Comparison of ENCODE assay signal across 8 cellular contexts in genomic region chr13:45511310-45512147, GRCh38. TPM values are rescaled to one million over a fixed set of nuclear protein-coding genes. Genes with fewer than 3 reads are reported as not detected.
DNase-seq lines count a peak whose midpoint lies in the region; ATAC-seq, FAIRE-seq and TF ChIP-seq lines count a peak whose summit lies in the region.

No MANE protein-coding gene starts in this region.

- H3K27ac ChIP-seq in Karpas-422 (ENCODE audit: low read length) (no peak overlapping the region), PC-3 (ENCODE audit: low read length) (peak overlapping the region; percentile 94), mammary epithelial cell (ENCODE audit: insufficient read depth, low read depth, low read length) (peak overlapping the region; percentile 90), keratinocyte (ENCODE audit: control insufficient read depth, insufficient read depth, low read length) (peak overlapping the region; percentile 37), stomach (peak overlapping the region in 2 of 5 donors; percentile 1 to 14)

- in situ Hi-C loops in mammary epithelial cell (cut with MboI; ENCODE audit: low sequenced_read_pairs in 2 of 2) = no loop called here

- dilution Hi-C loops in mammary epithelial cell (cut with HindIII; ENCODE audit: low sequenced_read_pairs) (no loop called here), keratinocyte (cut with MboI; ENCODE audit: extremely low pct_ligation_motif_present, low sequenced_read_pairs) (no loop called here)

- BruUV-seq in PC-3 (replicated peaks; lab: Mats Ljungman, UMichigan) (TSS peak; percentile 44), mammary epithelial cell (replicated peaks; lab: Mats Ljungman, UMichigan) (TSS peak; percentile 77)

- DNase-seq in stimulated activated CD4-positive, alpha-beta T cell treated with anti-CD3 and anti-CD28 coated beads, Interleukin-2, amount 100 ng/mL, for 4 hours (ENCODE audit: low read depth) = peak; percentile 10
- DNase-seq in stimulated activated CD4-positive, alpha-beta T cell treated with anti-CD3 and anti-CD28 coated beads, Interleukin-15, amount 100 ng/mL, for 24 hours = no peak
- DNase-seq in Karpas-422 = peak; percentile 83
- peak; percentile 77 for DNase-seq in PC-3
- peak; percentile 69 for DNase-seq in mammary epithelial cell
- peak; percentile 33 for DNase-seq in keratinocyte (ENCODE audit: low read depth, low spot score)
- no peak for DNase-seq in stomach

- H3K4me2 ChIP-seq in Karpas-422 (ENCODE audit: low read depth, low read length, poor library complexity, severe bottlenecking) (no peak overlapping the region), PC-3 (ENCODE audit: low read length) (peak overlapping the region; percentile 70), mammary epithelial cell (ENCODE audit: insufficient read depth, low read depth, low read length) (peak overlapping the region; percentile 19), keratinocyte (ENCODE audit: control insufficient read depth, extremely low read depth, insufficient read depth, low read depth, low read length) (peak overlapping the region; percentile 25)

- H3K4me3 ChIP-seq in Karpas-422 (ENCODE audit: low read length) = no peak overlapping the region
- peak overlapping the region; percentile 28; the same call in 1 of the 2 replicates for H3K4me3 ChIP-seq in PC-3 (ENCODE audit: low read length)
- no peak overlapping the region for H3K4me3 ChIP-seq in mammary epithelial cell (replicated peaks in 1 of 3; ENCODE audit: insufficient read depth in 1 of 3, low read depth in 2 of 3, low read length in 3 of 3)
- no peak overlapping the region for H3K4me3 ChIP-seq in keratinocyte (ENCODE audit: control insufficient read depth in 2 of 3, extremely low read depth in 1 of 3, insufficient read depth in 2 of 3, low read depth in 1 of 3, low read length in 3 of 3)
- H3K4me3 ChIP-seq in stomach = no peak overlapping the region

- H4K20me1 ChIP-seq in Karpas-422 (ENCODE audit: insufficient read depth, low read depth, low read length) (no peaks in the 10 kb centered on the region), PC-3 (ENCODE audit: low read length) (no peaks in the 10 kb centered on the region), mammary epithelial cell (ENCODE audit: insufficient read depth, low read length) (no peaks in the 10 kb centered on the region), keratinocyte (ENCODE audit: control insufficient read depth, extremely low read depth, insufficient read depth, low read length) (no peaks in the 10 kb centered on the region)

- CTCF ChIA-PET in PC-3 (lab: Charles Lee) = no interaction called here
- CTCF ChIA-PET in mammary epithelial cell (lab: Charles Lee; ENCODE audit: low non-redundant PET) = no interaction called here

- peak; percentile 83 for TF ChIP-seq CTCF in PC-3 (conservative IDR thresholded peaks at IDR 0.05; ENCODE audit: low read depth, low read length)
- TF ChIP-seq CTCF in mammary epithelial cell (conservative IDR thresholded peaks at IDR 0.05 in 1 of 2, IDR thresholded peaks at IDR 0.05 in 1 of 2; ENCODE audit: extremely low read depth in 1 of 2, insufficient read depth in 1 of 2, low read depth in 1 of 2, low read length in 2 of 2) = peak; percentile 75 to 85
- TF ChIP-seq CTCF in keratinocyte (optimal IDR thresholded peaks at IDR 0.05 in 1 of 3, IDR thresholded peaks at IDR 0.05 in 1 of 3, conservative IDR thresholded peaks at IDR 0.05 in 1 of 3; ENCODE audit: extremely low read depth in 1 of 3, insufficient read depth in 2 of 3, low read length in 3 of 3) = peak; percentile 59 to 80 (median 60)
- peak in 6 of 7 experiments; percentile 53 to 93 (median 91) for TF ChIP-seq CTCF in stomach (IDR thresholded peaks at IDR 0.05)

- intact Hi-C loops in PC-3 (cut with micrococcal nuclease) (loop anchor here (1.0 kb wide), 1 partner anchor 207 kb away; no protein-coding TSS in a partner anchor), mammary epithelial cell (cut with micrococcal nuclease) (loop anchor here (1.0 kb wide), 2 partner anchors 74 to 810 kb away; no protein-coding TSS in a partner anchor), stomach (cut with DNase I; ENCODE audit: low total_unique reads) (no loop called here)

- H3K9ac ChIP-seq in Karpas-422 (ENCODE audit: low read length) = no peak overlapping the region
- H3K9ac ChIP-seq in PC-3 (ENCODE audit: low read length) = peak overlapping the region; percentile 58
- H3K9ac ChIP-seq in mammary epithelial cell (ENCODE audit: insufficient read depth, low read length) = peak overlapping the region; percentile 51
- H3K9ac ChIP-seq in keratinocyte (ENCODE audit: control insufficient read depth, extremely low read depth, insufficient read depth, low read length) = no peak overlapping the region

- no peak for TF ChIP-seq POLR2A in stomach (IDR thresholded peaks at IDR 0.05)

- H3K36me3 ChIP-seq in Karpas-422 (ENCODE audit: insufficient read depth, low read length) (peaks cover 18% of the 10 kb centered on the region; the same call in 1 of the 2 replicates), PC-3 (ENCODE audit: low read depth, low read length) (peaks cover 13% of the 10 kb centered on the region), mammary epithelial cell (ENCODE audit: insufficient read depth, low read length) (peaks cover 26% of the 10 kb centered on the region), keratinocyte (ENCODE audit: control insufficient read depth in 2 of 2, extremely low read depth in 1 of 2, insufficient read depth in 2 of 2, low read length in 2 of 2) (peaks cover 22 to 43% of the 10 kb centered on the region in 2 experiments), stomach (peaks cover 38 to 93% (median 93%) of the 10 kb centered on the region in 4 donors)

- H3K27me3 ChIP-seq in Karpas-422 (ENCODE audit: low read length) (no peaks in the 10 kb centered on the region), PC-3 (ENCODE audit: low read length) (no peaks in the 10 kb centered on the region), mammary epithelial cell (ENCODE audit: insufficient read depth, low read length) (no peaks in the 10 kb centered on the region), keratinocyte (ENCODE audit: control insufficient read depth, extremely low read depth, insufficient read depth, low read length) (no peaks in the 10 kb centered on the region), stomach (no peaks in the 10 kb centered on the region)

- H3K9me3 ChIP-seq in Karpas-422 (ENCODE audit: low read length) (no peaks in the 10 kb centered on the region), PC-3 (ENCODE audit: low read length) (no peaks in the 10 kb centered on the region), mammary epithelial cell (replicated peaks; ENCODE audit: insufficient read depth, low read length) (no peaks in the 10 kb centered on the region), keratinocyte (ENCODE audit: control insufficient read depth, low read depth, low read length) (no peaks in the 10 kb centered on the region), stomach (no peaks in the 10 kb centered on the region)

- ATAC-seq in PC-3 (peak; percentile 65), GM18858 (IDR thresholded peaks at IDR 0.05; ENCODE audit: unreplicated experiment) (no peak)

- 76% methylated on average over 3 of the region's 3 CpGs for WGBS in mammary epithelial cell (ENCODE audit: low coverage, missing lambda C conversion rate)
- 57 to 64% (median 63%) methylated on average over 3 of the region's 3 CpGs for WGBS in stomach, 5 donors

- no peak for TF ChIP-seq EP300 in stomach (IDR thresholded peaks at IDR 0.05)

- POLR2A ChIA-PET in PC-3 (lab: Charles Lee; ENCODE audit: unreplicated experiment) = no interaction called here

- H3K9me2 ChIP-seq in Karpas-422 (replicated peaks; ENCODE audit: insufficient read depth, low read length) (no peaks in the 10 kb centered on the region), PC-3 (replicated peaks; ENCODE audit: low read length) (no peaks in the 10 kb centered on the region)

- H3F3A ChIP-seq in PC-3 (ENCODE audit: low read length, unreplicated experiment) = peaks cover 4% of the 10 kb centered on the region

- H3K9me1 ChIP-seq in keratinocyte (ENCODE audit: control insufficient read depth, extremely low read depth, insufficient read depth, low read length) = no peaks in the 10 kb centered on the region

- H2AFZ ChIP-seq in Karpas-422 (ENCODE audit: low read length) = no peak overlapping the region
- H2AFZ ChIP-seq in PC-3 (ENCODE audit: low read length) = no peak overlapping the region
- no peak overlapping the region for H2AFZ ChIP-seq in mammary epithelial cell (ENCODE audit: low read depth, low read length)
- H2AFZ ChIP-seq in keratinocyte (ENCODE audit: control insufficient read depth, low read length) = no peak overlapping the region

- FAIRE-seq in keratinocyte (lab: Jason Lieb, UNC) = peak; percentile 88

- H3K79me2 ChIP-seq in Karpas-422 (ENCODE audit: low read length) (0 out of 2 replicates have a peak, but pooled peaks cover 2% of the 10 kb centered on the region), PC-3 (ENCODE audit: low read length) (no peaks in the 10 kb centered on the region), mammary epithelial cell (ENCODE audit: insufficient read depth, low read length) (no peaks in the 10 kb centered on the region), keratinocyte (ENCODE audit: control insufficient read depth, insufficient read depth, low read length) (peaks cover 2% of the 10 kb centered on the region)

- H3K4me1 ChIP-seq in Karpas-422 (ENCODE audit: low read length) (no peaks in the 10 kb centered on the region), PC-3 (ENCODE audit: insufficient read depth, low read length) (peaks cover 15% of the 10 kb centered on the region), mammary epithelial cell (ENCODE audit: insufficient read depth, low read length) (peaks cover 13% of the 10 kb centered on the region), keratinocyte (ENCODE audit: control insufficient read depth, extremely low read depth, insufficient read depth, low read length) (peaks cover 17% of the 10 kb centered on the region), stomach (peaks cover 0 to 7% (median 3%) of the 10 kb centered on the region in 4 donors)

RNA-seq across cellular contexts. Expression of gene COG3, which starts 46.8 kb away (rescaled TPM):
- 23.3 and 27.3 TPM in 2 replicates for total RNA-seq in Karpas-422 (2014; rRNA removed; shearing (Covaris generic); ENCODE audit: low replicate concordance)
- total RNA-seq in PC-3 (2014; rRNA removed) (28.8 and 30.8 TPM in 2 replicates), mammary epithelial cell (10 to 100 TPM; 35.7 to 39.0 TPM), stomach (100 to 1,000 TPM in 3 of 5 donors, 10 to 100 TPM in 2; 27.2 to 442 (median 101) TPM)
- polyA plus RNA-seq in mammary epithelial cell (17.0 TPM), keratinocyte (22.8 to 31.0 TPM (median 24.0 TPM) in 3 replicates), stomach (10 to 100 TPM; 10.4 to 11.0 (median 10.7) TPM)
- polyA minus RNA-seq in mammary epithelial cell (20.1 TPM), keratinocyte (5.0 to 32.4 TPM (median 19.9 TPM) in 3 replicates)
- polyA plus RNA-seq in keratinocyte (2011; ENCODE audit: low read depth) = 18.2 TPM
- 10.4 and 18.9 TPM in 2 replicates for polyA plus RNA-seq in keratinocyte (2011; cell fraction: cytosol; rRNA removed)
- 34.2 and 41.7 TPM in 2 replicates for polyA plus RNA-seq in keratinocyte (2011; cell fraction: nucleus; rRNA removed)
- 14.7 and 19.2 TPM in 2 replicates for polyA plus RNA-seq in keratinocyte (2012; ENCODE audit: low replicate concordance)
- 13.4 TPM for polyA minus RNA-seq in keratinocyte (2011; cell fraction: cytosol; rRNA and poly(A)+ RNA removed)
- polyA minus RNA-seq in keratinocyte (2011; cell fraction: nucleus; rRNA and poly(A)+ RNA removed) = 31.8 and 48.5 TPM in 2 replicates

Comparison
In these comparisons a context has a peak if more than half of its experiments do, and no peak if none do; other contexts are left out.
1. DNase-seq: peak in stimulated activated CD4-positive, alpha-beta T cell treated with anti-CD3 and anti-CD28 coated beads, Interleukin-2, amount 100 ng/mL, for 4 hours (single experiment), Karpas-422 (single experiment), PC-3 (single experiment), mammary epithelial cell (single experiment) and keratinocyte (single experiment); none in stimulated activated CD4-positive, alpha-beta T cell treated with anti-CD3 and anti-CD28 coated beads, Interleukin-15, amount 100 ng/mL, for 24 hours (single experiment) and stomach (single experiment).
2. H3K9ac ChIP-seq: peak in PC-3 (single experiment) and mammary epithelial cell (single experiment); none in Karpas-422 (single experiment) and keratinocyte (single experiment).
3. Peak in every context shown above with its lines, with median percentiles within 50 percentile points of each other: CTCF ChIP-seq.